Comparison of ENCODE assay signal across 13 cellular contexts in the genomic region with DNA sequence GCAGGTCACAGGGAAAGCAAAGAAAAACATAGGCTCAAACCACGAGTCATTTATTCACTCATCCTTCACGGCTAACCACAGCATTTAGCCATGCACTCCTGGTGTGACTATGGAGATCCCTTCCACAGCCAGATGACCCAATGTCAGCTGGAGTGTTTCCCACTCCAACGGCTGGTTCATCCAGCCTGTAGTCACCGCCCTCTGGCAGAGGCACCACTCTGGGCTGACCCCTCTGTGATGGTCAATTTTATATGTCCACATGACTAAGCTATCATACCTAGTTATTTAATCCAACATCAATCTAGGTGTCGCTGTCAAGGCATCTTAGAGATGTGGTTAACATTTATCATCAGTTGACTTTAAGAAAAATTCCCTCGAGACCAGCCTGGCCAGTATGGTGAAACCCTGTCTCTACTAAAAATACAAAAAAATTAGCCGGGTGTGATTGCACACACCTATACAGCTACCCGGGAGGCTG. TPM values are rescaled to one million over a fixed set of nuclear protein-coding genes. Genes with fewer than 3 reads are reported as not detected.
DNase-seq lines count a peak whose midpoint lies in the region; ATAC-seq and TF ChIP-seq lines count a peak whose summit lies in the region.
"Had no signal": no experiment of that assay in that cellular context is flagged by ENCODE, and none has a peak within 500 bp of the region (broad histone marks: within the 10 kb centered on the region; RNA-seq: fewer than 3 reads in every experiment).

No MANE protein-coding gene starts in this region.

- peaks cover 73% of the 10 kb centered on the region for H3K4me1 Mint-ChIP-seq in activated naive CD8-positive, alpha-beta T cell (ENCODE audit: low read depth)
- H3K4me1 Mint-ChIP-seq in activated naive CD8-positive, alpha-beta T cell treated with anti-CD3 and anti-CD28 coated beads, Interleukin-2, amount 50 U/mL, for 24 hours, result peaks cover 74% of the 10 kb centered on the region
- peaks cover 41% of the 10 kb centered on the region for H3K4me1 Mint-ChIP-seq in T-helper 17 cell

- DNase-seq in activated naive CD8-positive, alpha-beta T cell treated with anti-CD3 and anti-CD28 coated beads, Interleukin-2, amount 50 U/mL, for 24 hours, result no peak
- DNase-seq in T-helper 17 cell (no peak), heart right ventricle (peak in 1 of 2 donors; percentile 30), upper lobe of right lung (no peak), H7 (no peak), GM10266 (ENCODE audit: extremely low spot score) (no peak), NOMO-1 (lab: John Stamatoyannopoulos, UW; ENCODE audit: unreplicated experiment in 2 of 2) (no peak)
- DNase-seq: activated CD4-positive, alpha-beta T cell treated with anti-CD3 and anti-CD28 coated beads for 48 hours; C1 segment of cervical spinal cord; stimulated activated CD8-positive, alpha-beta memory T cell treated with anti-CD3 and anti-CD28 coated beads, Interleukin-4, amount 100 ng/mL, for 48 hours had no signal

- no peak for ATAC-seq in activated naive CD8-positive, alpha-beta T cell treated with anti-CD3 and anti-CD28 coated beads, Interleukin-2, amount 50 U/mL, for 24 hours
- no peak for ATAC-seq in T-helper 17 cell
- peak in 7 of 8 donors; percentile 39 to 82 (median 67) for ATAC-seq in heart right ventricle
- peak; percentile 46 for ATAC-seq in upper lobe of right lung
- ATAC-seq: HepG2 had no signal

- H3K9me3 ChIP-seq in T-helper 17 cell (ENCODE audit: control insufficient read depth, low read length, poor library complexity, severe bottlenecking) (no peaks in the 10 kb centered on the region), heart right ventricle (no peaks in the 10 kb centered on the region), upper lobe of right lung (no peaks in the 10 kb centered on the region)

- H3K9me3 Mint-ChIP-seq in activated naive CD8-positive, alpha-beta T cell (ENCODE audit: low read depth), result no peaks in the 10 kb centered on the region
- H3K9me3 Mint-ChIP-seq in activated naive CD8-positive, alpha-beta T cell treated with anti-CD3 and anti-CD28 coated beads, Interleukin-2, amount 50 U/mL, for 24 hours, result no peaks in the 10 kb centered on the region

- H3K27me3 ChIP-seq in heart right ventricle (no peaks in the 10 kb centered on the region), upper lobe of right lung (no peaks in the 10 kb centered on the region), H7 (ENCODE audit: control insufficient read depth, insufficient read depth, low read length) (no peaks in the 10 kb centered on the region)

- no peak for TF ChIP-seq CTCF in heart right ventricle (IDR thresholded peaks at IDR 0.05)
- no peak for TF ChIP-seq CTCF in upper lobe of right lung (IDR thresholded peaks at IDR 0.05)
- TF ChIP-seq CTCF in GM10266 (IDR thresholded peaks at IDR 0.05; ENCODE audit: control insufficient read depth, insufficient read depth, low read depth, missing control alignments), result no peak

- peak overlapping the region; percentile 46 for H3K27ac Mint-ChIP-seq in activated naive CD8-positive, alpha-beta T cell
- no peak overlapping the region for H3K27ac Mint-ChIP-seq in activated naive CD8-positive, alpha-beta T cell treated with anti-CD3 and anti-CD28 coated beads, Interleukin-2, amount 50 U/mL, for 24 hours
- H3K27ac Mint-ChIP-seq in T-helper 17 cell, result peak overlapping the region; percentile 84
- H3K27ac Mint-ChIP-seq: progenitor cell of endocrine pancreas had no signal

- WGBS in heart right ventricle, 2 donors, result 78 to 79% methylated on average over 8 of the region's 8 CpGs

- H3K27me3 Mint-ChIP-seq in activated naive CD8-positive, alpha-beta T cell, result no peaks in the 10 kb centered on the region
- H3K27me3 Mint-ChIP-seq in activated naive CD8-positive, alpha-beta T cell treated with anti-CD3 and anti-CD28 coated beads, Interleukin-2, amount 50 U/mL, for 24 hours, result no peaks in the 10 kb centered on the region
- H3K27me3 Mint-ChIP-seq in T-helper 17 cell, result no peaks in the 10 kb centered on the region

- no peaks in the 10 kb centered on the region for H3K36me3 ChIP-seq in heart right ventricle
- H3K36me3 ChIP-seq in upper lobe of right lung, result no peaks in the 10 kb centered on the region
- no peaks in the 10 kb centered on the region for H3K36me3 ChIP-seq in H7 (replicated peaks; ENCODE audit: control insufficient read depth, insufficient read depth, low read length)

- H3K4me1 ChIP-seq in heart right ventricle, result peaks cover 0 to 21% (median 9%) of the 10 kb centered on the region in 9 donors
- peaks cover 17% of the 10 kb centered on the region for H3K4me1 ChIP-seq in upper lobe of right lung

- no peaks in the 10 kb centered on the region for H3K36me3 Mint-ChIP-seq in activated naive CD8-positive, alpha-beta T cell
- no peaks in the 10 kb centered on the region for H3K36me3 Mint-ChIP-seq in activated naive CD8-positive, alpha-beta T cell treated with anti-CD3 and anti-CD28 coated beads, Interleukin-2, amount 50 U/mL, for 24 hours (ENCODE audit: low read depth)
- H3K36me3 Mint-ChIP-seq in T-helper 17 cell (ENCODE audit: low read depth), result no peaks in the 10 kb centered on the region

- H3K4me3 Mint-ChIP-seq in activated naive CD8-positive, alpha-beta T cell, result no peak overlapping the region
- H3K4me3 Mint-ChIP-seq in activated naive CD8-positive, alpha-beta T cell treated with anti-CD3 and anti-CD28 coated beads, Interleukin-2, amount 50 U/mL, for 24 hours, result no peak overlapping the region
- H3K4me3 Mint-ChIP-seq in T-helper 17 cell, result no peak overlapping the region

- intact Hi-C loops in heart right ventricle (cut with DNase I) (no loop called here), upper lobe of right lung (cut with DNase I) (no loop called here)

- H3K27ac ChIP-seq in heart right ventricle (peak overlapping the region in 3 of 10 donors; percentile 10 to 36 (median 15)), upper lobe of right lung (no peak overlapping the region)

- H3K4me3 ChIP-seq in heart right ventricle (no peak overlapping the region), upper lobe of right lung (no peak overlapping the region), H7 (ENCODE audit: insufficient read depth, low read depth, low read length) (no peak overlapping the region)

RNA-seq across cellular contexts. Expression of a gene that starts 9.5 kb away (rescaled TPM):
- 10 to 100 TPM; 69.9 to 96.9 TPM for total RNA-seq in T-helper 17 cell
- 10 to 100 TPM in 8 of 10 donors, 1 to 10 TPM in 2; 9.2 to 24.0 (median 13.4) TPM for total RNA-seq in heart right ventricle
- polyA plus RNA-seq in heart right ventricle, result 10 to 100 TPM; 10.2 to 12.5 TPM
- 19.0 TPM for total RNA-seq in upper lobe of right lung
- 35.5 and 40.1 TPM in 2 replicates for total RNA-seq in H7 (2014; rRNA removed; shearing (Covaris generic))

RNA-seq across cellular contexts. Expression of a gene that starts 40.1 kb away (rescaled TPM):
- 100 to 1,000 TPM; 103 to 118 TPM for total RNA-seq in T-helper 17 cell
- 1 to 10 TPM; 1.1 to 6.7 (median 1.9) TPM for total RNA-seq in heart right ventricle
- 1 to 10 TPM; 2.2 to 5.7 TPM for polyA plus RNA-seq in heart right ventricle
- total RNA-seq in upper lobe of right lung, result 6.0 TPM
- 0.97 and 1.4 TPM in 2 replicates for total RNA-seq in H7 (2014; rRNA removed; shearing (Covaris generic))

RNA-seq across cellular contexts. Expression of a gene that starts 43.8 kb away (rescaled TPM):
- total RNA-seq in T-helper 17 cell, result 10 to 100 TPM; 37.2 to 51.5 TPM
- 10 to 100 TPM in 8 of 10 donors, 1 to 10 TPM in 2; 7.7 to 22.8 (median 15.4) TPM for total RNA-seq in heart right ventricle
- polyA plus RNA-seq in heart right ventricle, result 1 to 10 TPM; 8.0 to 9.4 TPM
- 38.2 TPM for total RNA-seq in upper lobe of right lung
- total RNA-seq in H7 (2014; rRNA removed; shearing (Covaris generic)), result 24.3 and 25.6 TPM in 2 replicates

Comparison
In these comparisons a context has a peak if more than half of its experiments do, and no peak if none do; other contexts are left out.
1. ATAC-seq: peak in heart right ventricle (7 of 8) and upper lobe of right lung (single experiment); none in activated naive CD8-positive, alpha-beta T cell treated with anti-CD3 and anti-CD28 coated beads, Interleukin-2, amount 50 U/mL, for 24 hours (single experiment) and T-helper 17 cell (single experiment).
2. RNA of a gene that starts 40.1 kb away (total RNA-seq): 103 to 118 TPM in T-helper 17 cell; 6.0 TPM in upper lobe of right lung (single experiment), 1.1 to 6.7 TPM in heart right ventricle and 0.97 to 1.4 TPM in H7; every median in the first group is over 10 times any median in the second.